Comparison of ENCODE assay signal across 1 cellular context in the genomic region with DNA sequence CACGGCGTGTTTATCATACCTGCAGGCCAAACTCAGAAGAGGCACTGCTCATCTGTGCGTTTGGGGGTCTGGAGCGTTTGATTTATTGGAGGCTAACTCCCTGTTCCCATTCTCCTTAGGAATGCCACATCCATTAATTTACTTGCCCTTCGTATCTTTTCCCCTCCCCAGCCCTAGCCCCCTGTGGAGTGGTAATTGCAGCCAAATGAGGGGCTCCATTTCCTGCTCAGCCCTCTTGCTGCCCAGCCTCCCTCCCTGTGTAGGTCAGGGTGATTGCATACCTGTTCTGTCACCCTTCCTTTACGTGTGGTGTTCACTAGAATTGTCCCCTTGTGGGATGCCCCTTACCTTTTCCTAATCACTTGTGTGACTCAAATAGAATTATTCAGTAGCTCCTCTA.
TF ChIP-seq lines count a peak whose summit lies in the region.

No MANE protein-coding gene starts in this region.

TF ChIP-seq in H1, 55 proteins besides CTCF, POLR2A, EP300 and RAD21:
- 0 out of 2 replicates have a peak, but pooled peaks have one; percentile 12 for TF ChIP-seq TEAD4 (IDR thresholded peaks at IDR 0.05; ENCODE audit: low read depth, low read length)
- no peak for TF ChIP-seq CREB1 (IDR thresholded peaks at IDR 0.05)
